In genomic region chr20:32987044-32987825, GRCh38 we compare ENCODE assay signal across 24 cellular contexts. TPM values are rescaled to one million over a fixed set of nuclear protein-coding genes. Genes with fewer than 3 reads are reported as not detected.
"Had no signal": no experiment of that assay in that cellular context is flagged by ENCODE, and none has a peak within 500 bp of the region (broad histone marks: within the 10 kb centered on the region; RNA-seq: fewer than 3 reads in every experiment).

No MANE protein-coding gene starts in this region.

- H3K27me3 ChIP-seq: Peyer's patch had no signal

- DNase-seq: activated B cell treated with CpG ODN at 0.5 μM for 24 hours; activated CD4-positive, alpha-beta T cell treated with anti-CD3 and anti-CD28 coated beads for 1 hour; activated CD4-positive, alpha-beta T cell treated with anti-CD3 and anti-CD28 coated beads, Interleukin-2, amount 10 ng/mL, durations not matched to agents 24 days and 14 days; activated CD4-positive, alpha-beta T cell treated with anti-CD3 and anti-CD28 coated beads, Interleukin-2, amount 50 U/mL, for 48 hours; activated CD8-positive, alpha-beta memory T cell treated with anti-CD3 and anti-CD28 coated beads, Interleukin-2, amount 50 U/mL, for 4 hours; activated naive CD8-positive, alpha-beta T cell treated with anti-CD3 and anti-CD28 coated beads, Interleukin-2, amount 50 U/mL, for 24 hours; amniotic stem cell; Kasumi-1; KBM-7; NCI-H1105 treated with DMSO at 0.1 percent for 48 hours; NCI-H1436 treated with DMSO at 0.1 percent for 48 hours; NCI-H187; NCI-H2081; NCI-H510A treated with DMSO at 0.1 percent for 48 hours; NCI-H69; Peyer's patch; T-cell; T-helper 2 cell; T1000 had no signal

- H3K4me1 ChIP-seq: Peyer's patch had no signal

- H3K27ac ChIP-seq: Peyer's patch, SK-N-MC had no signal

- H3K4me3 ChIP-seq: Peyer's patch, SK-N-MC had no signal

- ATAC-seq: activated naive CD4-positive, alpha-beta T cell treated with anti-CD3 and anti-CD28 coated beads, Interleukin-2, amount 50 U/mL, for 72 hours; activated naive CD8-positive, alpha-beta T cell treated with anti-CD3 and anti-CD28 coated beads, Interleukin-2, amount 50 U/mL, for 24 hours; T-cell had no signal

- FAIRE-seq: astrocyte, TTC549 had no signal

- H3K9me3 ChIP-seq: Peyer's patch had no signal

- H3K36me3 ChIP-seq: Peyer's patch had no signal

RNA-seq across cellular contexts. Expression of gene SUN5, which starts 17.0 kb away (rescaled TPM):
- total RNA-seq: activated B cell treated with CpG ODN at 0.5 μM for 24 hours; activated CD4-positive, alpha-beta T cell treated with anti-CD3 and anti-CD28 coated beads, Interleukin-2, amount 10 ng/mL, durations not matched to agents 24 days and 14 days; activated CD8-positive, alpha-beta memory T cell treated with anti-CD3 and anti-CD28 coated beads for 36 hours; activated naive CD4-positive, alpha-beta T cell treated with anti-CD3 and anti-CD28 coated beads, Interleukin-2, amount 50 U/mL, for 72 hours; astrocyte; Peyer's patch; T-cell had no signal

RNA-seq across cellular contexts. Expression of gene BPIFB2, which starts 20.3 kb away (rescaled TPM):
- total RNA-seq: activated B cell treated with CpG ODN at 0.5 μM for 24 hours; activated CD4-positive, alpha-beta T cell treated with anti-CD3 and anti-CD28 coated beads, Interleukin-2, amount 10 ng/mL, durations not matched to agents 24 days and 14 days; activated CD8-positive, alpha-beta memory T cell treated with anti-CD3 and anti-CD28 coated beads for 36 hours; activated naive CD4-positive, alpha-beta T cell treated with anti-CD3 and anti-CD28 coated beads, Interleukin-2, amount 50 U/mL, for 72 hours; astrocyte; Peyer's patch had no signal

RNA-seq across cellular contexts. Expression of gene BPIFB6, which starts 44.2 kb away (rescaled TPM):
- total RNA-seq: activated B cell treated with CpG ODN at 0.5 μM for 24 hours; activated CD4-positive, alpha-beta T cell treated with anti-CD3 and anti-CD28 coated beads, Interleukin-2, amount 10 ng/mL, durations not matched to agents 24 days and 14 days; activated CD8-positive, alpha-beta memory T cell treated with anti-CD3 and anti-CD28 coated beads for 36 hours; activated naive CD4-positive, alpha-beta T cell treated with anti-CD3 and anti-CD28 coated beads, Interleukin-2, amount 50 U/mL, for 72 hours; astrocyte; Peyer's patch; T-cell had no signal
